In the genomic region with DNA sequence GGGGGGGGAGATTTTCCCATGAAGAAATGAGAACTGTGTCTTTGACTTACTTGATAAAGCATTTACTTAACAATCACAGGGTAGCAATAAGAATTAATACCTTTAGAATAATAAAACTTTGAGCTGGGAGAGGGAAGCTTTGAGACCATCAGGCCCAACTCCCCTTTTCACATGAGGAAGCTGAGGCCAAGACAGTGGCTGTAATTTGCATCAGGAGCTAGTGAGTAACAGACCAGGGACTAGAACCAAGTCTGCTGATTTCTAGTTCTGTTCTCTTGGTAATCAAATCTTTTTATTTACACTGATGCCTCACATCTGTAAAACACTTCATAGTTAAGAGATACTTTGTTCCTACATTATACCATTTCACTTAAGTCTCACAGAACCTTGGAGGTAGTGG, we compare ENCODE assay signal across 19 cellular contexts.
"Had no signal": no experiment of that assay in that cellular context is flagged by ENCODE, and none has a peak within 500 bp of the region (broad histone marks: within the 10 kb centered on the region; RNA-seq: fewer than 3 reads in every experiment).

No MANE protein-coding gene starts in this region.

- H3K36me3 ChIP-seq: MG63, SJSA1 had no signal

- H3K4me3 ChIP-seq: MG63, SJSA1, SK-N-MC had no signal

- H3K27me3 ChIP-seq: MG63, SJSA1 had no signal

- H3K9me3 ChIP-seq: MG63, SJSA1 had no signal

- DNase-seq: Karpas-422, KG1, MG63, NCI-H1092, NCI-H1105 treated with DMSO at 0.1 percent for 48 hours, NCI-H1417 treated with DMSO at 0.1 percent for 48 hours, NCI-H146, NCI-H1694 treated with DMSO at 0.1 percent for 48 hours, NCI-H1930, NCI-H2081, NCI-H2107, NCI-H2227 treated with DMSO at 0.1 percent for 48 hours, NCI-H526 treated with DMSO at 0.1 percent for 48 hours, NCI-H774, Right ventricle myocardium superior, RPMI8226, SIG-M5 had no signal

- H3K27ac ChIP-seq: SJSA1, SK-N-MC had no signal
